13 cellular contexts compared by ENCODE assay signal in genomic region chr21:31911138-31911907, GRCh38. TPM values are rescaled to one million over a fixed set of nuclear protein-coding genes. Genes with fewer than 3 reads are reported as not detected.
DNase-seq lines count a peak whose midpoint lies in the region; ATAC-seq and TF ChIP-seq lines count a peak whose summit lies in the region.
"Had no signal": no experiment of that assay in that cellular context is flagged by ENCODE, and none has a peak within 500 bp of the region (broad histone marks: within the 10 kb centered on the region; RNA-seq: fewer than 3 reads in every experiment).

No MANE protein-coding gene starts in this region.

- H2AFZ ChIP-seq in mammary epithelial cell (ENCODE audit: low read depth, low read length): no peak overlapping the region

- dilution Hi-C loops in mammary epithelial cell (cut with HindIII; ENCODE audit: low sequenced_read_pairs): loop anchor here (5.0 kb wide), 1 partner anchor 46 kb away; no protein-coding TSS in a partner anchor

- H3K27ac Mint-ChIP-seq in nephron: peak overlapping the region; percentile 49 to 99 (median 94)
- H3K27ac Mint-ChIP-seq: activated CD8-positive, alpha-beta T cell treated with anti-CD3 and anti-CD28 coated beads for 36 hours had no signal

- no peak for TF ChIP-seq POLR2A in gastrocnemius medialis (IDR thresholded peaks at IDR 0.05)

- H3K27ac ChIP-seq in mammary epithelial cell (ENCODE audit: insufficient read depth, low read depth, low read length) (no peak overlapping the region), heart right ventricle (no peak overlapping the region), gastrocnemius medialis (no peak overlapping the region)
- H3K27ac ChIP-seq: psoas muscle had no signal

- H3K79me2 ChIP-seq in mammary epithelial cell (ENCODE audit: insufficient read depth, low read length): no peaks in the 10 kb centered on the region

- no peaks in the 10 kb centered on the region for H3K4me1 ChIP-seq in mammary epithelial cell (ENCODE audit: insufficient read depth, low read length)
- peaks cover 0 to 4% (median 0%) of the 10 kb centered on the region in 9 donors for H3K4me1 ChIP-seq in heart right ventricle
- peaks cover 0 to 3% of the 10 kb centered on the region in 2 donors for H3K4me1 ChIP-seq in gastrocnemius medialis
- H3K4me1 ChIP-seq: psoas muscle had no signal

- WGBS in mammary epithelial cell (ENCODE audit: low coverage, missing lambda C conversion rate): 78% methylated on average over 12 of the region's 17 CpGs
- 84 to 85% methylated on average over 17 of the region's 17 CpGs for WGBS in heart right ventricle, 2 donors

- H3K27me3 ChIP-seq in mammary epithelial cell (ENCODE audit: insufficient read depth, low read length) (no peaks in the 10 kb centered on the region), heart right ventricle (peaks cover 0 to 35% (median 10%) of the 10 kb centered on the region in 7 donors), gastrocnemius medialis (peaks cover 0 to 8% (median 0%) of the 10 kb centered on the region in 3 donors)

- peak overlapping the region in 2 of 3 experiments; percentile 17 to 31 for H3K4me3 Mint-ChIP-seq in nephron
- H3K4me3 Mint-ChIP-seq: activated CD8-positive, alpha-beta T cell treated with anti-CD3 and anti-CD28 coated beads for 36 hours had no signal

- H3K9me3 ChIP-seq in mammary epithelial cell (replicated peaks; ENCODE audit: insufficient read depth, low read length) (peaks cover 21% of the 10 kb centered on the region), heart right ventricle (no peaks in the 10 kb centered on the region), gastrocnemius medialis (no peaks in the 10 kb centered on the region)
- H3K9me3 ChIP-seq: psoas muscle had no signal

- H3K36me3 Mint-ChIP-seq in nephron (ENCODE audit: low read depth): peaks cover 12% of the 10 kb centered on the region

- H4K20me1 ChIP-seq in mammary epithelial cell (ENCODE audit: insufficient read depth, low read length): no peaks in the 10 kb centered on the region

- H3K9ac ChIP-seq in mammary epithelial cell (ENCODE audit: insufficient read depth, low read length): no peak overlapping the region

- in situ Hi-C loops in mammary epithelial cell (cut with MboI; ENCODE audit: low sequenced_read_pairs in 2 of 2): no loop called here
- in situ Hi-C loops in gastrocnemius medialis (cut with MboI; ENCODE audit: low sequenced_read_pairs in 4 of 4): no loop called here

- H3K27me3 Mint-ChIP-seq in nephron (ENCODE audit: low read depth): no peaks in the 10 kb centered on the region

- TF ChIP-seq CTCF in mammary epithelial cell (conservative IDR thresholded peaks at IDR 0.05 in 1 of 2, IDR thresholded peaks at IDR 0.05 in 1 of 2; ENCODE audit: extremely low read depth in 1 of 2, insufficient read depth in 1 of 2, low read depth in 1 of 2, low read length in 2 of 2) (no peak), nephron (IDR thresholded peaks at IDR 0.05; ENCODE audit: unreplicated experiment in 3 of 3) (no peak), heart right ventricle (IDR thresholded peaks at IDR 0.05) (no peak), gastrocnemius medialis (IDR thresholded peaks at IDR 0.05 in 4 of 5, conservative IDR thresholded peaks at IDR 0.05 in 1 of 5) (no peak)

- peaks cover 86% of the 10 kb centered on the region for H3K4me1 Mint-ChIP-seq in nephron

- ATAC-seq in heart right ventricle: no peak
- no peak for ATAC-seq in gastrocnemius medialis
- ATAC-seq in GM19455 (IDR thresholded peaks at IDR 0.05; ENCODE audit: unreplicated experiment): no peak
- ATAC-seq: activated CD8-positive, alpha-beta T cell treated with anti-CD3 and anti-CD28 coated beads for 36 hours; psoas muscle had no signal

- BruUV-seq in mammary epithelial cell (replicated peaks; lab: Mats Ljungman, UMichigan): no TSS peak

- no peaks in the 10 kb centered on the region for H3K36me3 ChIP-seq in mammary epithelial cell (ENCODE audit: insufficient read depth, low read length)
- H3K36me3 ChIP-seq in heart right ventricle: no peaks in the 10 kb centered on the region
- no peaks in the 10 kb centered on the region for H3K36me3 ChIP-seq in gastrocnemius medialis

- DNase-seq in EH (ENCODE audit: low read depth): peak; percentile 96
- DNase-seq in HT1080 (ENCODE audit: low read depth): peak; percentile 11
- DNase-seq in mammary epithelial cell: peak; percentile 49
- DNase-seq in heart right ventricle: no peak
- no peak for DNase-seq in gastrocnemius medialis
- no peak for DNase-seq in stimulated activated CD4-positive, alpha-beta T cell treated with anti-CD3 and anti-CD28 coated beads, Interleukin-2, amount 100 ng/mL, for 24 hours
- DNase-seq: activated CD8-positive, alpha-beta T cell treated with anti-CD3 and anti-CD28 coated beads for 36 hours; NCI-H1092 treated with DMSO at 0.1 percent for 48 hours; OCI-M1; psoas muscle; stimulated activated CD4-positive, alpha-beta T cell treated with anti-CD3 and anti-CD28 coated beads, Interleukin-12 subunit alpha, Interleukin-12 subunit beta, amount 100 ng/mL, for 4 hours had no signal

- H3K4me2 ChIP-seq in mammary epithelial cell (ENCODE audit: insufficient read depth, low read depth, low read length): no peak overlapping the region

- H3K4me3 ChIP-seq in mammary epithelial cell (replicated peaks in 1 of 3; ENCODE audit: insufficient read depth in 1 of 3, low read depth in 2 of 3, low read length in 3 of 3): no peak overlapping the region
- H3K4me3 ChIP-seq in heart right ventricle: no peak overlapping the region
- no peak overlapping the region for H3K4me3 ChIP-seq in gastrocnemius medialis
- H3K4me3 ChIP-seq: psoas muscle had no signal

- CTCF ChIA-PET in mammary epithelial cell (lab: Charles Lee; ENCODE audit: low non-redundant PET): no interaction called here

- intact Hi-C loops in mammary epithelial cell (cut with micrococcal nuclease) (no loop called here), heart right ventricle (cut with DNase I) (no loop called here), gastrocnemius medialis (cut with DNase I; ENCODE audit: low total_unique reads) (no loop called here)

- no peaks in the 10 kb centered on the region for H3K9me3 Mint-ChIP-seq in nephron
- H3K9me3 Mint-ChIP-seq: activated CD8-positive, alpha-beta T cell treated with anti-CD3 and anti-CD28 coated beads for 36 hours had no signal

RNA-seq across cellular contexts. Expression of gene HUNK, which starts 38.5 kb away (rescaled TPM):
- not detected in 2 replicates for total RNA-seq in HT1080 (2014; rRNA removed; shearing (Covaris generic))
- 0.01 TPM in 1 of 2 replicates, not detected in the other for polyA plus RNA-seq in HT1080 (2015; cell fraction: cytosol; rRNA removed)
- polyA plus RNA-seq in HT1080 (2015; cell fraction: nucleus; rRNA removed): not detected in 2 replicates
- total RNA-seq in mammary epithelial cell (under 1 TPM in 1 of 2 donors, not detected in 1; 0.17 TPM), heart right ventricle (under 1 TPM in 9 of 10 donors, not detected in 1; 0.04 to 0.81 (median 0.10) TPM), gastrocnemius medialis (under 1 TPM in 1 of 4 donors, not detected in 3; 0.13 TPM)
- polyA plus RNA-seq in mammary epithelial cell (0.01 TPM), heart right ventricle (under 1 TPM in 1 of 2 donors, not detected in 1; 0.14 TPM)
- not detected for polyA minus RNA-seq in mammary epithelial cell

Comparison
In these comparisons a context has a peak if more than half of its experiments do, and no peak if none do; other contexts are left out.
1. DNase-seq: peak in EH (single experiment), HT1080 (single experiment) and mammary epithelial cell (single experiment); none in heart right ventricle (0 of 2), gastrocnemius medialis (0 of 2) and stimulated activated CD4-positive, alpha-beta T cell treated with anti-CD3 and anti-CD28 coated beads, Interleukin-2, amount 100 ng/mL, for 24 hours (0 of 2).